Comparison of ENCODE assay signal across 12 cellular contexts in genomic region chr5:95908799-95909198, GRCh38. TPM values are rescaled to one million over a fixed set of nuclear protein-coding genes. Genes with fewer than 3 reads are reported as not detected.
A peak's percentile ranks its signal among the peaks of the same experiment; 100 is the strongest.
DNase-seq lines count a peak whose midpoint lies in the region; ATAC-seq and TF ChIP-seq lines count a peak whose summit lies in the region.
"Had no signal": no experiment of that assay in that cellular context is flagged by ENCODE, and none has a peak within 500 bp of the region (broad histone marks: within the 10 kb centered on the region; RNA-seq: fewer than 3 reads in every experiment).

No MANE protein-coding gene starts in this region.

- CTCF ChIA-PET in PC-3 (lab: Charles Lee): no interaction called here

- peaks cover 67% of the 10 kb centered on the region for H3K36me3 ChIP-seq in PC-3 (ENCODE audit: low read depth, low read length)
- peaks cover 0 to 23% (median 4%) of the 10 kb centered on the region in 5 donors for H3K36me3 ChIP-seq in subcutaneous abdominal adipose tissue (ENCODE audit: control insufficient read depth in 5 of 5, insufficient read depth in 5 of 5, low read length in 5 of 5)
- no peaks in the 10 kb centered on the region for H3K36me3 ChIP-seq in MM.1S (replicated peaks; ENCODE audit: insufficient read depth, low read length)

- H4K20me1 ChIP-seq in PC-3 (ENCODE audit: low read length): no peaks in the 10 kb centered on the region
- H4K20me1 ChIP-seq in MM.1S (ENCODE audit: insufficient read depth, low read length): no peaks in the 10 kb centered on the region

- H3K4me3 ChIP-seq in PC-3 (ENCODE audit: low read length) (no peak overlapping the region), dorsolateral prefrontal cortex (peak overlapping the region in 1 of 59 donors; percentile 9), subcutaneous abdominal adipose tissue (ENCODE audit: low read depth in 1 of 5, low read length in 5 of 5) (no peak overlapping the region), MM.1S (ENCODE audit: low read length) (no peak overlapping the region)

- H2AFZ ChIP-seq in PC-3 (ENCODE audit: low read length) (no peak overlapping the region), MM.1S (ENCODE audit: low read length) (no peak overlapping the region)

- H3K4me2 ChIP-seq in PC-3 (ENCODE audit: low read length): peak overlapping the region; percentile 24; the same call in 1 of the 2 replicates
- no peak overlapping the region for H3K4me2 ChIP-seq in MM.1S (ENCODE audit: low read depth, low read length)

- POLR2A ChIA-PET in PC-3 (lab: Charles Lee; ENCODE audit: unreplicated experiment): no interaction called here

- intact Hi-C loops in activated CD4-positive, alpha-beta T cell treated with anti-CD3 and anti-CD28 coated beads, Interleukin-2, amount 10 ng/mL, durations not matched to agents 24 days and 14 days (cut with micrococcal nuclease): no loop called here
- intact Hi-C loops in PC-3 (cut with micrococcal nuclease): no loop called here
- intact Hi-C loops in dorsolateral prefrontal cortex (cut with DNase I): no loop called here

- ATAC-seq in PC-3 (peak; percentile 88), GM19328 (IDR thresholded peaks at IDR 0.05; ENCODE audit: unreplicated experiment) (no peak)

- no peaks in the 10 kb centered on the region for H3K27me3 Mint-ChIP-seq in activated CD4-positive, alpha-beta T cell treated with anti-CD3 and anti-CD28 coated beads, Interleukin-2, amount 10 ng/mL, durations not matched to agents 24 days and 14 days

- peak overlapping the region; percentile 64 for H3K27ac ChIP-seq in PC-3 (ENCODE audit: low read length)
- H3K27ac ChIP-seq in dorsolateral prefrontal cortex: peak overlapping the region in 54 of 59 donors; percentile 7 to 83 (median 66)
- peak overlapping the region; percentile 64 for H3K27ac ChIP-seq in subcutaneous abdominal adipose tissue (ENCODE audit: low read depth, low read length)
- H3K27ac ChIP-seq in MM.1S (ENCODE audit: low read length): no peak overlapping the region

- DNase-seq in activated CD4-positive, alpha-beta T cell treated with anti-CD3 and anti-CD28 coated beads, Interleukin-2, amount 10 ng/mL, durations not matched to agents 24 days and 14 days: peak; percentile 34
- DNase-seq in activated CD4-positive, alpha-beta T cell treated with anti-CD3 and anti-CD28 coated beads for 1 hour: no peak
- DNase-seq in PC-3 (peak; percentile 61), dorsolateral prefrontal cortex (no peak), NCI-H2081 (lab: John Stamatoyannopoulos, UW) (no peak), MM.1S (no peak)
- DNase-seq: EL, KG1, NCI-H2029 treated with DMSO at 0.1 percent for 48 hours, NCI-H524 had no signal

- H3K79me2 ChIP-seq in PC-3 (ENCODE audit: low read length): peaks cover 77% of the 10 kb centered on the region
- peaks cover 26% of the 10 kb centered on the region for H3K79me2 ChIP-seq in MM.1S (ENCODE audit: low read length)

- H3K9me2 ChIP-seq in PC-3 (replicated peaks; ENCODE audit: low read length) (no peaks in the 10 kb centered on the region), MM.1S (replicated peaks; ENCODE audit: insufficient read depth, low read length) (no peaks in the 10 kb centered on the region)

- peaks cover 2% of the 10 kb centered on the region for H3K9me3 Mint-ChIP-seq in activated CD4-positive, alpha-beta T cell treated with anti-CD3 and anti-CD28 coated beads, Interleukin-2, amount 10 ng/mL, durations not matched to agents 24 days and 14 days

- BruUV-seq in PC-3 (replicated peaks; lab: Mats Ljungman, UMichigan): no TSS peak

- H3K27ac Mint-ChIP-seq in activated CD4-positive, alpha-beta T cell treated with anti-CD3 and anti-CD28 coated beads, Interleukin-2, amount 10 ng/mL, durations not matched to agents 24 days and 14 days: peak overlapping the region; percentile 21

- H3K4me1 ChIP-seq in PC-3 (ENCODE audit: insufficient read depth, low read length) (peaks cover 12% of the 10 kb centered on the region), subcutaneous abdominal adipose tissue (ENCODE audit: control insufficient read depth in 5 of 5, insufficient read depth in 5 of 5, low read length in 5 of 5) (peaks cover 0 to 25% (median 18%) of the 10 kb centered on the region in 5 donors), MM.1S (ENCODE audit: low read length) (peaks cover 5% of the 10 kb centered on the region; the same call in 1 of the 2 replicates)

- TF ChIP-seq CTCF in PC-3 (conservative IDR thresholded peaks at IDR 0.05; ENCODE audit: low read depth, low read length) (no peak), dorsolateral prefrontal cortex (IDR thresholded peaks at IDR 0.05 in 54 of 56, conservative IDR thresholded peaks at IDR 0.05 in 2 of 56; ENCODE audit: low read depth in 1 of 56, partially characterized antibody in 56 of 56) (no peak), MM.1S (IDR thresholded peaks at IDR 0.05; ENCODE audit: low read length) (no peak)

- peaks cover 19% of the 10 kb centered on the region for H3K4me1 Mint-ChIP-seq in activated CD4-positive, alpha-beta T cell treated with anti-CD3 and anti-CD28 coated beads, Interleukin-2, amount 10 ng/mL, durations not matched to agents 24 days and 14 days

- H3K9me3 ChIP-seq in PC-3 (ENCODE audit: low read length) (no peaks in the 10 kb centered on the region), subcutaneous abdominal adipose tissue (ENCODE audit: control insufficient read depth in 5 of 5, low read length in 5 of 5) (no peaks in the 10 kb centered on the region), MM.1S (replicated peaks; ENCODE audit: insufficient read depth, low read length) (no peaks in the 10 kb centered on the region)

- H3K4me3 Mint-ChIP-seq in activated CD4-positive, alpha-beta T cell treated with anti-CD3 and anti-CD28 coated beads, Interleukin-2, amount 10 ng/mL, durations not matched to agents 24 days and 14 days: no peak overlapping the region

- no peaks in the 10 kb centered on the region for H3K27me3 ChIP-seq in PC-3 (ENCODE audit: low read length)
- H3K27me3 ChIP-seq in dorsolateral prefrontal cortex: no peaks in the 10 kb centered on the region
- H3K27me3 ChIP-seq in subcutaneous abdominal adipose tissue (ENCODE audit: control insufficient read depth in 5 of 5, insufficient read depth in 4 of 5, low read length in 5 of 5): no peaks in the 10 kb centered on the region
- no peaks in the 10 kb centered on the region for H3K27me3 ChIP-seq in MM.1S (replicated peaks; ENCODE audit: insufficient read depth, low read length)

- H3K36me3 Mint-ChIP-seq in activated CD4-positive, alpha-beta T cell treated with anti-CD3 and anti-CD28 coated beads, Interleukin-2, amount 10 ng/mL, durations not matched to agents 24 days and 14 days (ENCODE audit: low read depth): peaks cover 54% of the 10 kb centered on the region

- no peak overlapping the region for H3K9ac ChIP-seq in PC-3 (ENCODE audit: low read length)
- H3K9ac ChIP-seq in subcutaneous abdominal adipose tissue (ENCODE audit: low read length in 5 of 5): peak overlapping the region in 1 of 5 donors; percentile 45
- H3K9ac ChIP-seq in MM.1S (ENCODE audit: low read length): no peak overlapping the region

- H3F3A ChIP-seq in PC-3 (ENCODE audit: low read length, unreplicated experiment) (no peaks in the 10 kb centered on the region), MM.1S (ENCODE audit: insufficient read depth, low read length) (no peaks in the 10 kb centered on the region)

RNA-seq across cellular contexts. Expression of gene ELL2, which starts 52.9 kb away (rescaled TPM):
- total RNA-seq in activated CD4-positive, alpha-beta T cell treated with anti-CD3 and anti-CD28 coated beads, Interleukin-2, amount 10 ng/mL, durations not matched to agents 24 days and 14 days: 103 and 111 TPM in 2 replicates
- total RNA-seq in PC-3 (2014; rRNA removed) (72.2 and 82.4 TPM in 2 replicates), dorsolateral prefrontal cortex (100 to 1,000 TPM in 33 of 120 experiments, 10 to 100 TPM in 87; 53.4 to 211 (median 88.7) TPM)

Comparison
In these comparisons a context has a peak if more than half of its experiments do, and no peak if none do; other contexts are left out.
1. DNase-seq: peak in activated CD4-positive, alpha-beta T cell treated with anti-CD3 and anti-CD28 coated beads, Interleukin-2, amount 10 ng/mL, durations not matched to agents 24 days and 14 days (single experiment) and PC-3 (single experiment); none in activated CD4-positive, alpha-beta T cell treated with anti-CD3 and anti-CD28 coated beads for 1 hour (single experiment), dorsolateral prefrontal cortex (0 of 10), NCI-H2081 (0 of 2) and MM.1S (single experiment).